In genomic region chr1:230144765-230145504, GRCh38 we compare ENCODE assay signal across 17 cellular contexts.
DNase-seq lines count a peak whose midpoint lies in the region; ATAC-seq and TF ChIP-seq lines count a peak whose summit lies in the region.
"Had no signal": no experiment of that assay in that cellular context is flagged by ENCODE, and none has a peak within 500 bp of the region (broad histone marks: within the 10 kb centered on the region; RNA-seq: fewer than 3 reads in every experiment).

No MANE protein-coding gene starts in this region.

- peaks cover 41% of the 10 kb centered on the region for H3K4me1 ChIP-seq in lower lobe of right lung
- H3K4me1 ChIP-seq in tibial nerve = peaks cover 0 to 95% (median 72%) of the 10 kb centered on the region in 4 donors
- H3K4me1 ChIP-seq: parathyroid adenoma had no signal

- H3K27me3 ChIP-seq in lower lobe of right lung (ENCODE audit: low read depth) = no peaks in the 10 kb centered on the region
- H3K27me3 ChIP-seq in tibial nerve = no peaks in the 10 kb centered on the region

- H3K9me3 Mint-ChIP-seq in activated B cell treated with CpG ODN at 0.5 μM for 24 hours = no peaks in the 10 kb centered on the region

- peaks cover 27% of the 10 kb centered on the region for H3K36me3 Mint-ChIP-seq in activated B cell treated with CpG ODN at 0.5 μM for 24 hours (ENCODE audit: low read depth)

- no peak for TF ChIP-seq CTCF in activated B cell treated with CpG ODN at 0.5 μM for 24 hours (IDR thresholded peaks at IDR 0.05)
- no peak for TF ChIP-seq CTCF in lower lobe of right lung (IDR thresholded peaks at IDR 0.05)
- no peak for TF ChIP-seq CTCF in tibial nerve (IDR thresholded peaks at IDR 0.05)

- H3K4me1 Mint-ChIP-seq in activated B cell treated with CpG ODN at 0.5 μM for 24 hours = peaks cover 82% of the 10 kb centered on the region

- TF ChIP-seq EP300 in tibial nerve (IDR thresholded peaks at IDR 0.05) = no peak

- peak; percentile 38 for DNase-seq in Right ventricle myocardium superior
- DNase-seq in cardiac septum (ENCODE audit: low spot score) = no peak
- DNase-seq in activated B cell treated with CpG ODN at 0.5 μM for 24 hours = no peak
- DNase-seq in lower lobe of right lung = no peak
- no peak for DNase-seq in tibial nerve (ENCODE audit: low spot score in 2 of 2)
- DNase-seq in NCI-H345 treated with DMSO at 0.1 percent for 48 hours (lab: John Stamatoyannopoulos, UW; ENCODE audit: unreplicated experiment) = no peak
- DNase-seq: activated CD4-positive, alpha-beta T cell treated with anti-CD3 and anti-CD28 coated beads, Interleukin-2, amount 50 U/mL, for 1 hour; activated T-cell treated with anti-CD3 and anti-CD28 coated beads, Interleukin-2, amount 50 U/mL, for 1 hour; GOT3; left cardiac atrium; NCI-H1436 treated with DMSO at 0.1 percent for 48 hours; NCI-H446 treated with DMSO at 0.1 percent for 48 hours had no signal

- H3K4me3 Mint-ChIP-seq in activated B cell treated with CpG ODN at 0.5 μM for 24 hours = peak overlapping the region; percentile 80

- WGBS in tibial nerve, 2 donors = 67 to 69% methylated on average over 10 to 11 of the region's 11 CpGs

- H3K36me3 ChIP-seq in lower lobe of right lung (no peaks in the 10 kb centered on the region), tibial nerve (no peaks in the 10 kb centered on the region)

- intact Hi-C loops in Right ventricle myocardium superior (cut with DNase I) = no loop called here
- intact Hi-C loops in cardiac septum (cut with DNase I) = no loop called here
- intact Hi-C loops in activated B cell treated with CpG ODN at 0.5 μM for 24 hours (cut with micrococcal nuclease) = no loop called here
- intact Hi-C loops in lower lobe of right lung (cut with DNase I) = no loop called here

- CTCF ChIA-PET in activated B cell treated with CpG ODN at 0.5 μM for 24 hours (lab: Charles Lee) = interaction anchor here (1.3 to 1.9 kb wide), 2 partner anchors 22 to 23 kb away, joined by 3 to 9 read pairs; no protein-coding TSS in a partner anchor

- H3K27ac Mint-ChIP-seq in activated B cell treated with CpG ODN at 0.5 μM for 24 hours = peak overlapping the region; percentile 94

- no peak for TF ChIP-seq POLR2A in tibial nerve (IDR thresholded peaks at IDR 0.05)

- H3K27me3 Mint-ChIP-seq in activated B cell treated with CpG ODN at 0.5 μM for 24 hours = no peaks in the 10 kb centered on the region

- H3K27ac ChIP-seq in lower lobe of right lung = peak overlapping the region; percentile 50
- H3K27ac ChIP-seq in tibial nerve = peak overlapping the region; percentile 20 to 92 (median 78)
- H3K27ac ChIP-seq: parathyroid adenoma had no signal

- H3K9me3 ChIP-seq in lower lobe of right lung (no peaks in the 10 kb centered on the region), tibial nerve (no peaks in the 10 kb centered on the region)

- no peak for ATAC-seq in Right ventricle myocardium superior (ENCODE audit: poor library complexity)
- no peak for ATAC-seq in activated B cell treated with CpG ODN at 0.5 μM for 24 hours (ENCODE audit: low read depth)
- ATAC-seq in lower lobe of right lung = no peak
- no peak for ATAC-seq in SK-N-SH treated with all-trans-retinoic acid at 6 μM for 48 hours
- no peak for ATAC-seq in HG02852 (IDR thresholded peaks at IDR 0.05; ENCODE audit: unreplicated experiment)
- ATAC-seq: GM12878, left cardiac atrium had no signal

- H3K4me3 ChIP-seq in lower lobe of right lung = no peak overlapping the region
- no peak overlapping the region for H3K4me3 ChIP-seq in tibial nerve
- H3K4me3 ChIP-seq: smooth muscle cell had no signal

- POLR2A ChIA-PET in activated B cell treated with CpG ODN at 0.5 μM for 24 hours (lab: Charles Lee) = interaction anchor here (0.7 to 7.0 kb wide), 4 partner anchors 10 to 35 kb away, joined by 3 to 132 read pairs (median 8); no protein-coding TSS in a partner anchor

TF ChIP-seq in SK-N-SH treated with all-trans-retinoic acid at 6 μM for 48 hours, 23 proteins besides CTCF, POLR2A, EP300 and RAD21:
- TF ChIP-seq ZC3H10 (CRISPR knock-in tag; IDR thresholded peaks at IDR 0.05) = no peak
- TF ChIP-seq BACH2 (CRISPR knock-in tag; IDR thresholded peaks at IDR 0.05; ENCODE audit: borderline replicate concordance) = no peak
- TF ChIP-seq PATZ1 (CRISPR knock-in tag; IDR thresholded peaks at IDR 0.05; ENCODE audit: borderline replicate concordance) = no peak
- TF ChIP-seq ZNF8 (CRISPR knock-in tag; IDR thresholded peaks at IDR 0.05) = no peak
